In the genomic region with DNA sequence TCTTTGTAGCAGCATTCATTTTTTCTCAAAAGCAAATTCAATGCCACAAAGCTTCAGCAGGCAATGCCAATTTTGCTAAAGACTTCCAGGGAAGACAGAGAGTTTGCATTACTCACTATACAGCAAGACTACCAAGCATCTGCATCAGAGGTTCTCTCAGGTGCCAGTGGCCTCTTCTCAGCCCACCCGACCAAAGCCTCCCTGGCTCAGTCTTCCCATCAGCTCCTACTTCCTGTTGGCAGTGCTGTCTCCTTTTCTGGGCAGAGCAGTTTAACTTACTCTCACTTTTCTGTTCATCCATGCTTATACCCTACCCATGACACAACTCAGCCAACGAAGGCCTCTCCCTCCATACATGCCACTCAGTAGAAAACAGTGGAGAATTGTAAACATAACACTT, we compare ENCODE assay signal across 22 cellular contexts.
A peak's percentile ranks its signal among the peaks of the same experiment; 100 is the strongest.
DNase-seq lines count a peak whose midpoint lies in the region; ATAC-seq and TF ChIP-seq lines count a peak whose summit lies in the region.
"Had no signal": no experiment of that assay in that cellular context is flagged by ENCODE, and none has a peak within 500 bp of the region (broad histone marks: within the 10 kb centered on the region; RNA-seq: fewer than 3 reads in every experiment).

No MANE protein-coding gene starts in this region.

- no peaks in the 10 kb centered on the region for H3K27me3 ChIP-seq in CD8-positive, alpha-beta T cell (ENCODE audit: insufficient read depth, low read length)

- peaks cover 12% of the 10 kb centered on the region for H3K4me1 ChIP-seq in CD8-positive, alpha-beta T cell (ENCODE audit: insufficient read depth, low read length)
- H3K4me1 ChIP-seq: A549 had no signal

- no peak for ATAC-seq in CD8-positive, alpha-beta T cell
- ATAC-seq in central memory CD8-positive, alpha-beta T cell (replicated peaks; ENCODE audit: extremely low read depth, poor library complexity, severe bottlenecking) = no peak
- no peak for ATAC-seq in HG03175 (IDR thresholded peaks at IDR 0.05; ENCODE audit: unreplicated experiment)
- ATAC-seq: A549, GM12878 had no signal

- no peak for TF ChIP-seq CTCF in CD8-positive, alpha-beta T cell (IDR thresholded peaks at IDR 0.05)

- peaks cover 8% of the 10 kb centered on the region for H3K36me3 Mint-ChIP-seq in activated naive CD4-positive, alpha-beta T cell treated with anti-CD3 and anti-CD28 coated beads, Interleukin-2, amount 50 U/mL, for 24 hours
- H3K36me3 Mint-ChIP-seq in CD8-positive, alpha-beta T cell = peaks cover 3% of the 10 kb centered on the region
- no peaks in the 10 kb centered on the region for H3K36me3 Mint-ChIP-seq in central memory CD8-positive, alpha-beta T cell (ENCODE audit: insufficient read depth)

- no peak overlapping the region for H3K27ac Mint-ChIP-seq in activated naive CD4-positive, alpha-beta T cell treated with anti-CD3 and anti-CD28 coated beads, Interleukin-2, amount 50 U/mL, for 24 hours
- H3K27ac Mint-ChIP-seq in CD8-positive, alpha-beta T cell = peak overlapping the region; percentile 34
- peak overlapping the region; percentile 4 for H3K27ac Mint-ChIP-seq in central memory CD8-positive, alpha-beta T cell (ENCODE audit: low read depth)

- no peaks in the 10 kb centered on the region for H3K9me3 ChIP-seq in CD8-positive, alpha-beta T cell (ENCODE audit: low read length)
- H3K9me3 ChIP-seq: A549 had no signal

- H3K4me3 ChIP-seq in CD8-positive, alpha-beta T cell (ENCODE audit: low read depth, low read length) = no peak overlapping the region
- H3K4me3 ChIP-seq: A549, GM12878, GM23248 had no signal

- no peaks in the 10 kb centered on the region for H3K27me3 Mint-ChIP-seq in activated naive CD4-positive, alpha-beta T cell treated with anti-CD3 and anti-CD28 coated beads, Interleukin-2, amount 50 U/mL, for 24 hours
- H3K27me3 Mint-ChIP-seq in CD8-positive, alpha-beta T cell (ENCODE audit: low read depth) = no peaks in the 10 kb centered on the region
- H3K27me3 Mint-ChIP-seq in central memory CD8-positive, alpha-beta T cell = no peaks in the 10 kb centered on the region

- H3K4me1 Mint-ChIP-seq in activated naive CD4-positive, alpha-beta T cell treated with anti-CD3 and anti-CD28 coated beads, Interleukin-2, amount 50 U/mL, for 24 hours = peaks cover 61% of the 10 kb centered on the region
- H3K4me1 Mint-ChIP-seq in CD8-positive, alpha-beta T cell (ENCODE audit: low read depth) = peaks cover 39% of the 10 kb centered on the region
- peaks cover 14% of the 10 kb centered on the region for H3K4me1 Mint-ChIP-seq in central memory CD8-positive, alpha-beta T cell

- H3K4me3 Mint-ChIP-seq in activated naive CD4-positive, alpha-beta T cell treated with anti-CD3 and anti-CD28 coated beads, Interleukin-2, amount 50 U/mL, for 24 hours = peak overlapping the region; percentile 43
- no peak overlapping the region for H3K4me3 Mint-ChIP-seq in CD8-positive, alpha-beta T cell
- no peak overlapping the region for H3K4me3 Mint-ChIP-seq in central memory CD8-positive, alpha-beta T cell
- H3K4me3 Mint-ChIP-seq: CD8-positive, alpha-beta memory T cell had no signal

- POLR2A ChIA-PET in CD8-positive, alpha-beta T cell (lab: Charles Lee) = interaction anchor here (1.2 kb wide), 1 partner anchor 198 kb away, joined by 4 read pairs; no protein-coding TSS in a partner anchor

- intact Hi-C loops in CD8-positive, alpha-beta T cell (cut with DNase I, micrococcal nuclease) = no loop called here

- peaks cover 3% of the 10 kb centered on the region for H3K9me3 Mint-ChIP-seq in activated naive CD4-positive, alpha-beta T cell treated with anti-CD3 and anti-CD28 coated beads, Interleukin-2, amount 50 U/mL, for 24 hours
- peaks cover 5% of the 10 kb centered on the region for H3K9me3 Mint-ChIP-seq in CD8-positive, alpha-beta T cell
- H3K9me3 Mint-ChIP-seq in central memory CD8-positive, alpha-beta T cell = no peaks in the 10 kb centered on the region

- no peak for DNase-seq in activated naive CD4-positive, alpha-beta T cell (lab: John Stamatoyannopoulos, UW)
- DNase-seq in CD8-positive, alpha-beta T cell = no peak
- no peak for DNase-seq in central memory CD8-positive, alpha-beta T cell (ENCODE audit: low spot score in 2 of 2)
- DNase-seq in NCI-H69 (lab: John Stamatoyannopoulos, UW) (no peak), NCI-H748 (lab: John Stamatoyannopoulos, UW; ENCODE audit: unreplicated experiment) (no peak)
- DNase-seq: AML-193; CD8-positive, alpha-beta memory T cell; COR-L47; DMS 273 treated with DMSO at 0.1 percent for 48 hours; DMS53; DND-41; EL; GM23248; HCEC 1CT; IMR-90 had no signal

- no peak overlapping the region for H3K27ac ChIP-seq in CD8-positive, alpha-beta T cell (ENCODE audit: low read depth, low read length)
- peak overlapping the region; percentile 27 for H3K27ac ChIP-seq in temporal lobe (ENCODE audit: low read depth, low read length)
- H3K27ac ChIP-seq: 22Rv1, A549, C4-2B, GM23248 had no signal

- CTCF ChIA-PET in CD8-positive, alpha-beta T cell (lab: Charles Lee) = interaction anchor here (0.7 kb wide), 1 partner anchor 1098 kb away, joined by 4 read pairs; no protein-coding TSS in a partner anchor

- no peaks in the 10 kb centered on the region for H3K36me3 ChIP-seq in CD8-positive, alpha-beta T cell (ENCODE audit: insufficient read depth, low read length)
